Comparison of ENCODE assay signal across 21 cellular contexts in genomic region chr4:155674669-155675071, GRCh38. TPM values are rescaled to one million over a fixed set of nuclear protein-coding genes. Genes with fewer than 3 reads are reported as not detected.
"Had no signal": no experiment of that assay in that cellular context is flagged by ENCODE, and none has a peak within 500 bp of the region (broad histone marks: within the 10 kb centered on the region; RNA-seq: fewer than 3 reads in every experiment).

No MANE protein-coding gene starts in this region.

- H3K27me3 ChIP-seq: adrenal gland, colonic mucosa, dorsolateral prefrontal cortex, esophagus muscularis mucosa, tibial nerve, uterus had no signal

- H3K27ac ChIP-seq: adrenal gland, colonic mucosa, tibial nerve had no signal

- H3K36me3 ChIP-seq: adrenal gland, colonic mucosa, esophagus muscularis mucosa, tibial nerve, uterus had no signal

- H3K4me3 ChIP-seq: adrenal gland, colonic mucosa, dorsolateral prefrontal cortex, esophagus muscularis mucosa, tibial nerve, uterus had no signal

- DNase-seq: activated CD4-positive, alpha-beta T cell treated with anti-CD3 and anti-CD28 coated beads, Interleukin-2, amount 50 U/mL, for 4 hours; activated CD8-positive, alpha-beta memory T cell treated with anti-CD3 and anti-CD28 coated beads for 24 hours; activated CD8-positive, alpha-beta memory T cell treated with anti-CD3 and anti-CD28 coated beads, Interleukin-2, amount 50 U/mL, for 4 hours; activated T-cell treated with anti-CD3 and anti-CD28 coated beads, Interleukin-2, amount 50 U/mL, for 24 hours; adrenal gland; colonic mucosa; dorsolateral prefrontal cortex; effector memory CD8-positive, alpha-beta T cell; glutamatergic neuron; hypothalamus; naive B cell; stimulated activated CD4-positive, alpha-beta T cell treated with anti-CD3 and anti-CD28 coated beads, Interleukin-12 subunit alpha, Interleukin-12 subunit beta, amount 100 ng/mL, for 4 hours; stimulated activated naive CD8-positive, alpha-beta T cell treated with anti-CD3 and anti-CD28 coated beads, Interleukin-15, amount 100 ng/mL, for 72 hours; T-helper 9 cell; uterus had no signal

- H3K4me1 ChIP-seq: colonic mucosa had no signal

- H3K9me3 ChIP-seq: adrenal gland, colonic mucosa, esophagus muscularis mucosa, tibial nerve, uterus had no signal

- ATAC-seq: activated T-helper 17 cell treated with anti-CD3 and anti-CD28 coated beads, Interleukin-2, amount 50 U/mL, for 72 hours; effector memory CD8-positive, alpha-beta T cell; stimulated activated naive CD8-positive, alpha-beta T cell treated with anti-CD3 and anti-CD28 coated beads, Interleukin-15, amount 100 ng/mL, for 72 hours; WTC11 had no signal

RNA-seq across cellular contexts. Expression of gene GUCY1A1, which starts 8.0 kb away (rescaled TPM):
- total RNA-seq: activated T-helper 17 cell treated with anti-CD3 and anti-CD28 coated beads, Interleukin-2, amount 50 U/mL, for 72 hours; osteoblast; T-helper 1 cell treated with Interleukin-12 subunit alpha and Interleukin-12 subunit beta and Interleukin-4 antibody, amounts not matched to agents 30 ng/mL and 1 ng/mL, for 36 hours had no signal
